ENCODE assay signal across 8 cellular contexts in the genomic region with DNA sequence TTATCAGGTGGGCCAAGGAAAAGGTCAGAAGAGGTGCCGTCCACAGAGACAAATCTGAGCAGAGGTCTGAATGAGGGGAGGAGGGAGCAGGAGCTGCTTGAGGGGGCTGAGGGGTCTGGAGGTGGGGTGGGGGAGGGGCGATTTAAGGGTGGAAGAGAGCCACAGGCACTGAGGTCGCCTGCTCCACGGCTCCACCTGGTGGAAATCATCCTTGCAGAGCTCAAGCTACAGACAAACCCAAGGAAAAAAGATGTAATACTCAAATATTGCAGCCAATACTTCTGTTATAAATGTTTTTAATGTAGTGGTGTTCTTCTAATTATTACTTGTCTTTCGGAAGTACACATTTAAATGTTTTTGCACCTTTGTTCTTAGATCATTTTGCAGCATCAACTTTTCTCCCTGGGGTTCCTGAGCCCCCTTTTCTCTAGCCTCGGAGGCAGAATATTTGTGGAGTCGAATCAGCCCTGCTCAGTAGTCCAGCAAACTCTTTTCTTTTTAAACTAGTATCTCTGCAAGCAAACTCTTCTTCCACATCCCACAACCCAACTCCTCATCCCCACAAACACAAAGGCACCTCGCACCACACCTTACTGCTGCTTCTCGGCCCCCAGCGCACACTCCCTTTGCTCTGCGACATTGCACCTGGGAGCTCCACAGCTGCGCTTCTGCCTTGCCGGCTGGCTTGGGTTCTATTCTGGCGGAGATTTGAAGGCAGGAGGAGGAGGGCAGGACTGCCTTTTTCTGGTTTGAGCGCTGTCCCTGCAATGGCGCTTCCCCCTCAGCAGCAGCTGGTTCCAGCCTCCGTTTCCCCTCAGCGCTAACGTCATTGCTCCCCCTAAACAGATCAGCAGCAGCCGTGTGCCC. TPM values are rescaled to one million over a fixed set of nuclear protein-coding genes. Genes with fewer than 3 reads are reported as not detected.
DNase-seq lines count a peak whose midpoint lies in the region; ATAC-seq, FAIRE-seq and TF ChIP-seq lines count a peak whose summit lies in the region.

No MANE protein-coding gene starts in this region.

- WGBS in A549 (ENCODE audit: missing lambda C conversion rate) = 67% methylated on average over 20 of the region's 20 CpGs

- H3K79me2 ChIP-seq in MM.1S (ENCODE audit: low read length) = no peaks in the 10 kb centered on the region

- CTCF ChIA-PET in A549 (lab: Yijun Ruan, JAX) = interaction anchor here (0.7 to 4.2 kb wide), 15 partner anchors 9 to 1967 kb away, joined by 3 to 26 read pairs (median 5); partner anchors contain the start of gene TFAP2A

- H3K27ac ChIP-seq in A549 = peak overlapping the region; percentile 70 to 81
- no peak overlapping the region for H3K27ac ChIP-seq in MM.1S (ENCODE audit: low read length)

- peak; percentile 73 to 85; a peak in 5 of 6 replicates for ATAC-seq in A549
- ATAC-seq in HG03097 (IDR thresholded peaks at IDR 0.05; ENCODE audit: low FRiP score, unreplicated experiment) = no peak

- no peaks in the 10 kb centered on the region for H3K9me3 ChIP-seq in A549
- H3K9me3 ChIP-seq in ES-I3 (ENCODE audit: control insufficient read depth, insufficient read depth, low read length) = no peaks in the 10 kb centered on the region
- H3K9me3 ChIP-seq in MM.1S (replicated peaks; ENCODE audit: insufficient read depth, low read length) = no peaks in the 10 kb centered on the region

- H3K9ac ChIP-seq in ES-I3 (ENCODE audit: low read depth, low read length) (peak overlapping the region; percentile 25; the same call in 1 of the 2 replicates), MM.1S (ENCODE audit: low read length) (no peak overlapping the region)

- TF ChIP-seq POLR2A in A549 (IDR thresholded peaks at IDR 0.05; ENCODE audit: low read length) = no peak; the same call in 1 of the 2 replicates

- H3K4me2 ChIP-seq in A549 (0 out of 3 replicates have a peak overlapping the region, but pooled peaks have one; percentile 28), MM.1S (ENCODE audit: low read depth, low read length) (no peak overlapping the region)

- no peak for TF ChIP-seq EP300 in A549 (IDR thresholded peaks at IDR 0.05)

- FAIRE-seq in A549 (lab: Jason Lieb, UNC) = no peak

- no peaks in the 10 kb centered on the region for H3F3A ChIP-seq in MM.1S (ENCODE audit: insufficient read depth, low read length)

- no peaks in the 10 kb centered on the region for H4K20me1 ChIP-seq in MM.1S (ENCODE audit: insufficient read depth, low read length)

- H3K9me2 ChIP-seq in MM.1S (replicated peaks; ENCODE audit: insufficient read depth, low read length) = no peaks in the 10 kb centered on the region

- H3K36me3 ChIP-seq in ES-I3 (ENCODE audit: insufficient read depth, low read length) = no peaks in the 10 kb centered on the region
- no peaks in the 10 kb centered on the region for H3K36me3 ChIP-seq in MM.1S (replicated peaks; ENCODE audit: insufficient read depth, low read length)

- DNase-seq in A549 (ENCODE audit: low read depth in 1 of 2, low spot score in 1 of 2) (peak; percentile 33 to 72), MM.1S (peak; percentile 53), astrocyte of the hippocampus (ENCODE audit: low read depth, low spot score) (peak; percentile 64), mucosa of gallbladder (ENCODE audit: low spot score) (peak; percentile 15), DMS153 (lab: John Stamatoyannopoulos, UW) (no peak), CD1c-positive myeloid dendritic cell (ENCODE audit: extremely low spot score) (no peak)

- TF ChIP-seq RAD21 in A549 (conservative IDR thresholded peaks at IDR 0.05 in 1 of 2, IDR thresholded peaks at IDR 0.05 in 1 of 2) = peak; percentile 57 to 67

- TF ChIP-seq CTCF in A549 (IDR thresholded peaks at IDR 0.05) = peak; percentile 63
- peak; percentile 57 for TF ChIP-seq CTCF in MM.1S (IDR thresholded peaks at IDR 0.05; ENCODE audit: low read length)

- H3K4me1 ChIP-seq in A549 = peaks cover 27% of the 10 kb centered on the region
- peaks cover 13% of the 10 kb centered on the region; the same call in 1 of the 2 replicates for H3K4me1 ChIP-seq in ES-I3 (ENCODE audit: insufficient read depth, low read length)
- H3K4me1 ChIP-seq in MM.1S (ENCODE audit: low read length) = no peaks in the 10 kb centered on the region

- H3K4me3 ChIP-seq in A549 = no peak overlapping the region
- H3K4me3 ChIP-seq in MM.1S (ENCODE audit: low read length) = no peak overlapping the region

- POLR2A ChIA-PET in A549 (lab: Yijun Ruan, JAX) = no interaction called here

- no peaks in the 10 kb centered on the region; the same call in 1 of the 2 replicates for H3K27me3 ChIP-seq in MM.1S (replicated peaks; ENCODE audit: insufficient read depth, low read length)

- H2AFZ ChIP-seq in MM.1S (ENCODE audit: low read length) = no peak overlapping the region

TF ChIP-seq in A549, 52 proteins besides CTCF, POLR2A, EP300 and RAD21:
- TF ChIP-seq E2F6 (IDR thresholded peaks at IDR 0.05; ENCODE audit: borderline replicate concordance, low read depth) = no peak
- TF ChIP-seq SMC3 (IDR thresholded peaks at IDR 0.05) = peak; percentile 72

RNA-seq across cellular contexts. Expression of gene TFAP2A, which starts 51.0 kb away (rescaled TPM):
- polyA plus RNA-seq in A549 (2011; rRNA removed) (10.8 and 13.1 TPM in 2 replicates), A549 (2017; fragmentation: RNase III; extraction: RNeasy Plus Mini Kit Qiagen cat#74134 plus additional on column Dnase treatment) (26.0 to 31.4 TPM (median 26.9 TPM) in 3 replicates)
- polyA plus RNA-seq in A549 (2012; cell fraction: cytosol; rRNA removed) = 17.4 and 22.2 TPM in 2 replicates
- 21.1 and 32.8 TPM in 2 replicates for polyA plus RNA-seq in A549 (2012; cell fraction: nucleus; rRNA removed)
- polyA minus RNA-seq in A549 (2011; rRNA and poly(A)+ RNA removed) = 8.5 and 10.3 TPM in 2 replicates
- total RNA-seq in mucosa of gallbladder = 0.89 TPM

RNA-seq across cellular contexts. Expression of gene GCNT2, which starts 55.3 kb away (rescaled TPM):
- polyA plus RNA-seq in A549 (2011; rRNA removed) = 22.9 and 24.3 TPM in 2 replicates
- 3.8 and 4.1 TPM in 2 replicates for polyA plus RNA-seq in A549 (2012; cell fraction: cytosol; rRNA removed)
- polyA plus RNA-seq in A549 (2012; cell fraction: nucleus; rRNA removed) = 2.4 and 5.2 TPM in 2 replicates
- polyA plus RNA-seq in A549 (2017; fragmentation: RNase III; extraction: RNeasy Plus Mini Kit Qiagen cat#74134 plus additional on column Dnase treatment) = 16.7 to 19.4 TPM (median 17.1 TPM) in 3 replicates
- polyA minus RNA-seq in A549 (2011; rRNA and poly(A)+ RNA removed) = 21.2 and 21.4 TPM in 2 replicates
- total RNA-seq in mucosa of gallbladder = 9.7 TPM

Comparison
In these comparisons a context has a peak if more than half of its experiments do, and no peak if none do; other contexts are left out.
1. DNase-seq: peak in A549 (2 of 2), MM.1S (single experiment), astrocyte of the hippocampus (single experiment) and mucosa of gallbladder (single experiment); none in DMS153 (single experiment) and CD1c-positive myeloid dendritic cell (single experiment).